9 cellular contexts compared by ENCODE assay signal in genomic region chr11:78080818-78081495, GRCh38. TPM values are rescaled to one million over a fixed set of nuclear protein-coding genes. Genes with fewer than 3 reads are reported as not detected.
DNase-seq lines count a peak whose midpoint lies in the region; ATAC-seq and TF ChIP-seq lines count a peak whose summit lies in the region.
"Had no signal": no experiment of that assay in that cellular context is flagged by ENCODE, and none has a peak within 500 bp of the region (broad histone marks: within the 10 kb centered on the region; RNA-seq: fewer than 3 reads in every experiment).

No MANE protein-coding gene starts in this region.

- peaks cover 37% of the 10 kb centered on the region for H3K79me2 ChIP-seq in SK-N-SH (ENCODE audit: insufficient read depth)

- no peak for TF ChIP-seq RAD21 in SK-N-SH (IDR thresholded peaks at IDR 0.05; ENCODE audit: low read length)

- ATAC-seq in stimulated activated memory B cell treated with anti-CD40 and anti-IgM and Interleukin-4, amounts not matched to agents 10 μg/mL and 1 μg/mL and 100 μg/mL, for 72 hours: no peak
- no peak for ATAC-seq in GM19463 (IDR thresholded peaks at IDR 0.05; ENCODE audit: unreplicated experiment)

- H2AFZ ChIP-seq in SK-N-SH (ENCODE audit: low read depth): peak overlapping the region; percentile 93

- H3K9me2 ChIP-seq in SK-N-SH: no peaks in the 10 kb centered on the region

- H3K27me3 ChIP-seq in SK-N-SH (ENCODE audit: insufficient read depth): no peaks in the 10 kb centered on the region
- H3K27me3 ChIP-seq: Peyer's patch had no signal

- TF ChIP-seq EP300 in SK-N-SH (IDR thresholded peaks at IDR 0.05; ENCODE audit: borderline replicate concordance in 1 of 2, low read depth in 1 of 2, low read length in 1 of 2): no peak

- H3K4me2 ChIP-seq in SK-N-SH: peak overlapping the region; percentile 80

- peaks cover 8 to 15% of the 10 kb centered on the region in 2 experiments; a peak in 2 of 4 replicates for H3K4me1 ChIP-seq in SK-N-SH (ENCODE audit: control insufficient read depth in 1 of 2, insufficient read depth in 2 of 2, low read depth in 1 of 2, low read length in 1 of 2)

- H4K20me1 ChIP-seq in SK-N-SH (ENCODE audit: insufficient read depth): peaks cover 12% of the 10 kb centered on the region

- no peaks in the 10 kb centered on the region for H3K9me3 ChIP-seq in SK-N-SH
- H3K9me3 ChIP-seq: Peyer's patch had no signal

- H3F3A ChIP-seq in SK-N-SH (replicated peaks; ENCODE audit: insufficient read depth): peaks cover 7% of the 10 kb centered on the region

- H3K9ac ChIP-seq in SK-N-SH: peak overlapping the region; percentile 96; the same call in 1 of the 2 replicates

- peaks cover 0 to 8% of the 10 kb centered on the region in 2 experiments for H3K36me3 ChIP-seq in SK-N-SH (replicated peaks in 1 of 2; ENCODE audit: control insufficient read depth in 1 of 2, insufficient read depth in 2 of 2, low read length in 1 of 2)
- H3K36me3 ChIP-seq: Peyer's patch had no signal

- CTCF ChIA-PET in activated naive CD4-positive, alpha-beta T cell treated with anti-CD3 and anti-CD28 coated beads for 36 hours (lab: Charles Lee): interaction anchor here (0.6 kb wide), 1 partner anchor 506 kb away, joined by 4 read pairs; no protein-coding TSS in a partner anchor
- CTCF ChIA-PET in SK-N-SH (lab: Yijun Ruan, JAX): interaction anchor here (1.0 kb wide), 1 partner anchor 64 kb away, joined by 3 read pairs; no protein-coding TSS in a partner anchor

- intact Hi-C loops in activated naive CD4-positive, alpha-beta T cell treated with anti-CD3 and anti-CD28 coated beads for 36 hours (cut with micrococcal nuclease): no loop called here
- intact Hi-C loops in head of caudate nucleus (cut with DNase I): no loop called here

- peaks cover 3% of the 10 kb centered on the region for H3K36me3 Mint-ChIP-seq in activated naive CD4-positive, alpha-beta T cell treated with anti-CD3 and anti-CD28 coated beads for 36 hours (ENCODE audit: low read depth)
- H3K36me3 Mint-ChIP-seq in stimulated activated memory B cell treated with anti-CD40 and anti-IgM and Interleukin-4, amounts not matched to agents 10 μg/mL and 1 μg/mL and 100 μg/mL, for 72 hours: peaks cover 6% of the 10 kb centered on the region

- H3K9me3 Mint-ChIP-seq in activated naive CD4-positive, alpha-beta T cell treated with anti-CD3 and anti-CD28 coated beads for 36 hours: no peaks in the 10 kb centered on the region
- H3K9me3 Mint-ChIP-seq in stimulated activated memory B cell treated with anti-CD40 and anti-IgM and Interleukin-4, amounts not matched to agents 10 μg/mL and 1 μg/mL and 100 μg/mL, for 72 hours: no peaks in the 10 kb centered on the region

- peak overlapping the region; percentile 8 for H3K4me3 Mint-ChIP-seq in activated naive CD4-positive, alpha-beta T cell treated with anti-CD3 and anti-CD28 coated beads for 36 hours
- peak overlapping the region; percentile 39 for H3K4me3 Mint-ChIP-seq in stimulated activated memory B cell treated with anti-CD40 and anti-IgM and Interleukin-4, amounts not matched to agents 10 μg/mL and 1 μg/mL and 100 μg/mL, for 72 hours

- peaks cover 36% of the 10 kb centered on the region for H3K4me1 Mint-ChIP-seq in activated naive CD4-positive, alpha-beta T cell treated with anti-CD3 and anti-CD28 coated beads for 36 hours (ENCODE audit: low read depth)
- H3K4me1 Mint-ChIP-seq in stimulated activated memory B cell treated with anti-CD40 and anti-IgM and Interleukin-4, amounts not matched to agents 10 μg/mL and 1 μg/mL and 100 μg/mL, for 72 hours: peaks cover 38% of the 10 kb centered on the region

- TF ChIP-seq CTCF in SK-N-SH (IDR thresholded peaks at IDR 0.05): no peak

- 70% methylated on average over 11 of the region's 11 CpGs for whole genome bisulfite sequencing in SK-N-SH (ENCODE audit: low lambda C conversion rate)

- TF ChIP-seq POLR2A in erythroblast (IDR thresholded peaks at IDR 0.05; ENCODE audit: low read length): no peak

- no peak overlapping the region for H3K27ac Mint-ChIP-seq in activated naive CD4-positive, alpha-beta T cell treated with anti-CD3 and anti-CD28 coated beads for 36 hours
- peak overlapping the region; percentile 31 for H3K27ac Mint-ChIP-seq in stimulated activated memory B cell treated with anti-CD40 and anti-IgM and Interleukin-4, amounts not matched to agents 10 μg/mL and 1 μg/mL and 100 μg/mL, for 72 hours

- peak overlapping the region in 1 of 2 experiments; percentile 84; a peak in 2 of 4 replicates for H3K27ac ChIP-seq in SK-N-SH (ENCODE audit: low read depth in 2 of 2, low read length in 1 of 2)

- H3K4me3 ChIP-seq in SK-N-SH (ENCODE audit: low read depth in 2 of 2, low read length in 1 of 2): peak overlapping the region in 1 of 2 experiments; percentile 95; a peak in 2 of 4 replicates

- H3K27me3 Mint-ChIP-seq in activated naive CD4-positive, alpha-beta T cell treated with anti-CD3 and anti-CD28 coated beads for 36 hours (ENCODE audit: low read depth): no peaks in the 10 kb centered on the region
- H3K27me3 Mint-ChIP-seq in stimulated activated memory B cell treated with anti-CD40 and anti-IgM and Interleukin-4, amounts not matched to agents 10 μg/mL and 1 μg/mL and 100 μg/mL, for 72 hours: no peaks in the 10 kb centered on the region

- POLR2A ChIA-PET in SK-N-SH (lab: Yijun Ruan, JAX): interaction anchor here (1.2 kb wide), 1 partner anchor 484 kb away, joined by 3 read pairs; no protein-coding TSS in a partner anchor

- DNase-seq in activated naive CD4-positive, alpha-beta T cell treated with anti-CD3 and anti-CD28 coated beads for 36 hours: no peak
- DNase-seq in activated naive CD4-positive, alpha-beta T cell treated with anti-CD3 and anti-CD28 coated beads, Interleukin-2, amount 50 U/mL, for 16 hours: no peak
- DNase-seq in SK-N-SH (no peak), erythroblast (lab: John Stamatoyannopoulos, UW) (peak; percentile 13 to 39), 8988T (no peak), head of caudate nucleus (no peak)
- DNase-seq: Peyer's patch had no signal

TF ChIP-seq in SK-N-SH, 30 proteins besides CTCF, POLR2A, EP300 and RAD21:
- 0 out of 2 replicates have a peak, but pooled peaks have one; percentile 6 for TF ChIP-seq PBX3 (IDR thresholded peaks at IDR 0.05)
- TF ChIP-seq TCF12 (IDR thresholded peaks at IDR 0.05): peak; percentile 73
- TF ChIP-seq CHD2 (IDR thresholded peaks at IDR 0.05; ENCODE audit: low read length, partially characterized antibody): no peak

RNA-seq across cellular contexts. Expression of gene NDUFC2, which starts 1.3 kb away (rescaled TPM):
- total RNA-seq in activated naive CD4-positive, alpha-beta T cell treated with anti-CD3 and anti-CD28 coated beads for 36 hours: 100 to 1,000 TPM; 180 to 183 TPM
- 198 and 235 TPM in 2 replicates for polyA plus RNA-seq in SK-N-SH (2012; rRNA removed)
- 137 and 183 TPM in 2 replicates for polyA plus RNA-seq in SK-N-SH (2012; cell fraction: cytosol; rRNA removed)
- 76.3 and 139 TPM in 2 replicates for polyA plus RNA-seq in SK-N-SH (2012; cell fraction: nucleus; rRNA removed)

RNA-seq across cellular contexts. Expression of gene THRSP, which starts 17.3 kb away (rescaled TPM):
- not detected for total RNA-seq in activated naive CD4-positive, alpha-beta T cell treated with anti-CD3 and anti-CD28 coated beads for 36 hours
- polyA plus RNA-seq in SK-N-SH (2012; rRNA removed): 0.10 TPM in 1 of 2 replicates, not detected in the other
- 0.04 TPM in 1 of 2 replicates, not detected in the other for polyA plus RNA-seq in SK-N-SH (2012; cell fraction: cytosol; rRNA removed)
- polyA plus RNA-seq in SK-N-SH (2012; cell fraction: nucleus; rRNA removed): 0.23 and 0.45 TPM in 2 replicates

RNA-seq across cellular contexts. Expression of gene KCTD14, which starts 57.9 kb away (rescaled TPM):
- total RNA-seq in activated naive CD4-positive, alpha-beta T cell treated with anti-CD3 and anti-CD28 coated beads for 36 hours: under 1 TPM in 1 of 2 experiments, not detected in 1; 0.27 TPM
- 0.25 and 0.32 TPM in 2 replicates for polyA plus RNA-seq in SK-N-SH (2012; rRNA removed)
- 0.36 and 0.41 TPM in 2 replicates for polyA plus RNA-seq in SK-N-SH (2012; cell fraction: cytosol; rRNA removed)
- 0.21 and 0.23 TPM in 2 replicates for polyA plus RNA-seq in SK-N-SH (2012; cell fraction: nucleus; rRNA removed)

RNA-seq across cellular contexts. Expression of gene ALG8, which starts 58.5 kb away (rescaled TPM):
- 10 to 100 TPM; 35.1 to 35.9 TPM for total RNA-seq in activated naive CD4-positive, alpha-beta T cell treated with anti-CD3 and anti-CD28 coated beads for 36 hours
- polyA plus RNA-seq in SK-N-SH (2012; rRNA removed): 42.0 and 54.8 TPM in 2 replicates
- polyA plus RNA-seq in SK-N-SH (2012; cell fraction: cytosol; rRNA removed): 53.2 and 62.0 TPM in 2 replicates
- polyA plus RNA-seq in SK-N-SH (2012; cell fraction: nucleus; rRNA removed): 29.5 and 65.5 TPM in 2 replicates

Comparison
In these comparisons a context has a peak if more than half of its experiments do, and no peak if none do; other contexts are left out.
1. DNase-seq: peak in erythroblast (2 of 2); none in activated naive CD4-positive, alpha-beta T cell treated with anti-CD3 and anti-CD28 coated beads for 36 hours (single experiment), activated naive CD4-positive, alpha-beta T cell treated with anti-CD3 and anti-CD28 coated beads, Interleukin-2, amount 50 U/mL, for 16 hours (single experiment), SK-N-SH (single experiment), 8988T (single experiment) and head of caudate nucleus (0 of 42).